8 cellular contexts compared by ENCODE assay signal in the genomic region with DNA sequence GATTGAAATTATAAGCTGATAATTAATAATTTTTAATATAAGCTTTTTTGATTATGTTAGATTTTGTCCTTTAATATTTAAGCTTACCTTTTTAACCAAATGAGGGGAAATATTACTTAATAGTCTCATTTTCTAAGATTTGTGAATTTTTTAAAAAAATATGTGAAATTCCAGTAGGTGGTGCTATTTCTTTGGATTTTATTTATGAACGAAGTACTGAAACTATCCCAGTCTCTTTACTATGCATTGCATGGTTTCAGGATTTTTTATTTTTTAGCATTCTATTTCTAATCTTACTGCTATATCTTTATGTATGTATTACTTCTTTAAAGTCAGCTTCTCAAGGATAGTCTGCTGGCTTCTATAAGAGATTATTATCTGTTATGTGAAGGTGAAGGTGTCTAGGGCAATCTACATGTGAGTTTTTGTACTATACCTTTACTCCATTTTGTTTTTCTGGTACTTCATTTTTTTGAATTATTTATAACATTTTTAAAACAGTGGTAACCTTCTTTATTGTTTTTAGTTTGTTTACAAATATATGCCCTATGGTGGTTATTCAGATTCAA.
DNase-seq lines count a peak whose midpoint lies in the region; TF ChIP-seq lines count a peak whose summit lies in the region.
"Had no signal": no experiment of that assay in that cellular context is flagged by ENCODE, and none has a peak within 500 bp of the region (broad histone marks: within the 10 kb centered on the region; RNA-seq: fewer than 3 reads in every experiment).

No MANE protein-coding gene starts in this region.

- H3K79me2 ChIP-seq in Loucy (ENCODE audit: insufficient read depth, low read length) = 0 out of 2 replicates have a peak, but pooled peaks cover 2% of the 10 kb centered on the region
- H3K79me2 ChIP-seq in osteoblast (ENCODE audit: insufficient read depth, low read length) = no peaks in the 10 kb centered on the region

- H3K27ac ChIP-seq in osteoblast (ENCODE audit: low read depth, low read length) (no peak overlapping the region), spleen (no peak overlapping the region)

- H3K9me2 ChIP-seq in Loucy (replicated peaks; ENCODE audit: low read depth, low read length) = no peaks in the 10 kb centered on the region

- WGBS in spleen, 5 donors = 0 to 6% (median 2%) methylated on average over 1 of the region's 1 CpG

- intact Hi-C loops in spleen (cut with DNase I; ENCODE audit: low total_unique reads) = no loop called here

- TF ChIP-seq CTCF in GM06990 (IDR thresholded peaks at IDR 0.05; ENCODE audit: insufficient read depth, low read length, poor library complexity, severe bottlenecking) (peak; percentile 26), Loucy (conservative IDR thresholded peaks at IDR 0.05; ENCODE audit: low read length) (peak; percentile 68), osteoblast (IDR thresholded peaks at IDR 0.05; ENCODE audit: extremely low read depth, low read depth, low read length) (peak; percentile 46), spleen (IDR thresholded peaks at IDR 0.05 in 8 of 11, conservative IDR thresholded peaks at IDR 0.05 in 3 of 11) (peak in 1 of 11 experiments; percentile 33)

- no peak overlapping the region for H2AFZ ChIP-seq in Loucy (ENCODE audit: low read length)
- no peak overlapping the region for H2AFZ ChIP-seq in osteoblast (ENCODE audit: low read length)

- DNase-seq in GM06990 (ENCODE audit: extremely low read depth, insufficient read length) (no peak), cerebellum (ENCODE audit: low spot score) (peak; percentile 0), osteoblast (ENCODE audit: insufficient read length, low spot score, missing footprints) (no peak), MG63 (no peak), spleen (no peak), GOT3 (lab: John Stamatoyannopoulos, UW) (no peak)
- DNase-seq: islet precursor cell had no signal

- H3K4me3 ChIP-seq in GM06990 (replicated peaks; ENCODE audit: low read depth, low read length) (no peak overlapping the region), Loucy (ENCODE audit: low read length, poor library complexity, severe bottlenecking) (no peak overlapping the region), osteoblast (ENCODE audit: insufficient read depth, low read length) (no peak overlapping the region), MG63 (no peak overlapping the region), spleen (no peak overlapping the region)

- H4K20me1 ChIP-seq in Loucy (ENCODE audit: insufficient read depth, low read length, poor library complexity, severe bottlenecking) = no peaks in the 10 kb centered on the region
- H4K20me1 ChIP-seq in osteoblast (ENCODE audit: insufficient read depth, low read length) = no peaks in the 10 kb centered on the region

- H3K9ac ChIP-seq in Loucy (ENCODE audit: low read depth, low read length, poor library complexity, severe bottlenecking) = no peak overlapping the region

- H3K4me2 ChIP-seq in Loucy (ENCODE audit: low read depth, low read length, poor library complexity, severe bottlenecking) (no peak overlapping the region), osteoblast (ENCODE audit: insufficient read depth, low read length) (no peak overlapping the region)

- no peaks in the 10 kb centered on the region for H3K9me3 ChIP-seq in Loucy (ENCODE audit: insufficient read depth, low read depth, low read length)
- H3K9me3 ChIP-seq in osteoblast (ENCODE audit: low read depth, low read length) = no peaks in the 10 kb centered on the region
- H3K9me3 ChIP-seq in MG63 = no peaks in the 10 kb centered on the region
- H3K9me3 ChIP-seq in spleen = no peaks in the 10 kb centered on the region

- H3F3A ChIP-seq in Loucy (ENCODE audit: low read depth) = no peaks in the 10 kb centered on the region

- no peaks in the 10 kb centered on the region for H3K27me3 ChIP-seq in GM06990 (replicated peaks; ENCODE audit: control insufficient read depth, insufficient read depth, low read length)
- no peaks in the 10 kb centered on the region for H3K27me3 ChIP-seq in Loucy (ENCODE audit: insufficient read depth, low read length, poor library complexity, severe bottlenecking)
- no peaks in the 10 kb centered on the region for H3K27me3 ChIP-seq in osteoblast (ENCODE audit: insufficient read depth, low read length)
- H3K27me3 ChIP-seq in MG63 = no peaks in the 10 kb centered on the region
- no peaks in the 10 kb centered on the region for H3K27me3 ChIP-seq in spleen (replicated peaks in 1 of 7)

- TF ChIP-seq POLR2A in spleen (IDR thresholded peaks at IDR 0.05) = no peak

- H3K4me1 ChIP-seq in Loucy (ENCODE audit: insufficient read depth, low read length, poor library complexity, severe bottlenecking) (no peaks in the 10 kb centered on the region), osteoblast (ENCODE audit: insufficient read depth, low read length) (no peaks in the 10 kb centered on the region), spleen (no peaks in the 10 kb centered on the region)

- no peaks in the 10 kb centered on the region for H3K36me3 ChIP-seq in GM06990 (ENCODE audit: control insufficient read depth, insufficient read depth, low read length)
- H3K36me3 ChIP-seq in Loucy (ENCODE audit: insufficient read depth, low read length) = peaks cover 18% of the 10 kb centered on the region
- no peaks in the 10 kb centered on the region for H3K36me3 ChIP-seq in osteoblast (ENCODE audit: insufficient read depth, low read length)
- no peaks in the 10 kb centered on the region for H3K36me3 ChIP-seq in MG63
- H3K36me3 ChIP-seq in spleen = no peaks in the 10 kb centered on the region
